Comparison of ENCODE assay signal across 8 cellular contexts in genomic region chr11:5891216-5891800, GRCh38. TPM values are rescaled to one million over a fixed set of nuclear protein-coding genes. Genes with fewer than 3 reads are reported as not detected.
DNase-seq lines count a peak whose midpoint lies in the region; ATAC-seq and TF ChIP-seq lines count a peak whose summit lies in the region.

No MANE protein-coding gene starts in this region.

- H3K27ac Mint-ChIP-seq in natural killer cell, result no peak overlapping the region
- no peak overlapping the region for H3K27ac Mint-ChIP-seq in natural killer cell treated with Interleukin-12 subunit alpha and Interleukin-12 subunit beta and Interleukin-15 and Interleukin-18, amount 100 ng/mL, for 72 hours
- H3K27ac Mint-ChIP-seq in stimulated activated effector memory CD8-positive, alpha-beta T cell treated with anti-CD3 and anti-CD28 coated beads, Interleukin-12 subunit alpha, Interleukin-12 subunit beta, amount 100 ng/mL, for 72 hours, result no peak overlapping the region

- no peak overlapping the region for H3K9ac ChIP-seq in OCI-LY1 (ENCODE audit: low read length)

- no peaks in the 10 kb centered on the region for H3K79me2 ChIP-seq in OCI-LY1 (ENCODE audit: insufficient read depth, low read length)

- WGBS in esophagus squamous epithelium, 2 donors, result 58% methylated on average over 4 of the region's 4 CpGs
- WGBS in stomach, 5 donors, result 53 to 67% (median 61%) methylated on average over 4 of the region's 4 CpGs

- DNase-seq in natural killer cell (no peak), esophagus squamous epithelium (lab: John Stamatoyannopoulos, UW) (no peak), upper lobe of right lung (no peak), stomach (no peak)
- no peak for DNase-seq in natural killer cell treated with Interleukin-12 subunit alpha and Interleukin-12 subunit beta and Interleukin-15 and Interleukin-18, amount 100 ng/mL, for 72 hours (ENCODE audit: low spot score)
- no peak for DNase-seq in stimulated activated effector memory CD8-positive, alpha-beta T cell treated with anti-CD3 and anti-CD28 coated beads, Interleukin-12 subunit alpha, Interleukin-12 subunit beta, amount 100 ng/mL, for 72 hours (ENCODE audit: low spot score in 2 of 2)

- TF ChIP-seq POLR2A in esophagus squamous epithelium (IDR thresholded peaks at IDR 0.05) (no peak), stomach (IDR thresholded peaks at IDR 0.05) (no peak)

- H3K27me3 ChIP-seq in OCI-LY1 (ENCODE audit: insufficient read depth, low read length), result no peaks in the 10 kb centered on the region
- no peaks in the 10 kb centered on the region for H3K27me3 ChIP-seq in esophagus squamous epithelium
- no peaks in the 10 kb centered on the region for H3K27me3 ChIP-seq in upper lobe of right lung
- H3K27me3 ChIP-seq in stomach, result no peaks in the 10 kb centered on the region

- no peaks in the 10 kb centered on the region for H3K36me3 Mint-ChIP-seq in natural killer cell
- H3K36me3 Mint-ChIP-seq in natural killer cell treated with Interleukin-12 subunit alpha and Interleukin-12 subunit beta and Interleukin-15 and Interleukin-18, amount 100 ng/mL, for 72 hours, result no peaks in the 10 kb centered on the region
- no peaks in the 10 kb centered on the region for H3K36me3 Mint-ChIP-seq in stimulated activated effector memory CD8-positive, alpha-beta T cell treated with anti-CD3 and anti-CD28 coated beads, Interleukin-12 subunit alpha, Interleukin-12 subunit beta, amount 100 ng/mL, for 72 hours

- no peak overlapping the region for H2AFZ ChIP-seq in OCI-LY1 (ENCODE audit: low read length)

- peak; percentile 31 for TF ChIP-seq CTCF in natural killer cell (IDR thresholded peaks at IDR 0.05)
- TF ChIP-seq CTCF in OCI-LY1 (IDR thresholded peaks at IDR 0.05; ENCODE audit: low read length), result peak; percentile 19; the same call in 1 of the 2 replicates
- peak in 4 of 6 experiments; percentile 12 to 35 (median 24) for TF ChIP-seq CTCF in esophagus squamous epithelium (IDR thresholded peaks at IDR 0.05)
- peak; percentile 46 for TF ChIP-seq CTCF in upper lobe of right lung (IDR thresholded peaks at IDR 0.05)
- peak in 2 of 7 experiments; percentile 10 to 37 for TF ChIP-seq CTCF in stomach (IDR thresholded peaks at IDR 0.05)

- ATAC-seq in natural killer cell, result no peak
- no peak for ATAC-seq in natural killer cell treated with Interleukin-12 subunit alpha and Interleukin-12 subunit beta and Interleukin-15 and Interleukin-18, amount 100 ng/mL, for 72 hours
- no peak for ATAC-seq in upper lobe of right lung
- no peak for ATAC-seq in stimulated activated effector memory CD8-positive, alpha-beta T cell treated with anti-CD3 and anti-CD28 coated beads, Interleukin-12 subunit alpha, Interleukin-12 subunit beta, amount 100 ng/mL, for 72 hours
- no peak for ATAC-seq in HG02938 (IDR thresholded peaks at IDR 0.05; ENCODE audit: unreplicated experiment)

- TF ChIP-seq EP300 in stomach (IDR thresholded peaks at IDR 0.05), result no peak

- intact Hi-C loops in natural killer cell (cut with micrococcal nuclease), result loop anchor here (10.0 kb wide), 1 partner anchor 767 kb away; no protein-coding TSS in a partner anchor
- intact Hi-C loops in esophagus squamous epithelium (cut with DNase I), result no loop called here
- intact Hi-C loops in upper lobe of right lung (cut with DNase I), result no loop called here
- intact Hi-C loops in stomach (cut with DNase I; ENCODE audit: low total_unique reads), result no loop called here

- H3F3A ChIP-seq in OCI-LY1 (ENCODE audit: insufficient read depth, low read length), result no peaks in the 10 kb centered on the region

- H3K36me3 ChIP-seq in OCI-LY1 (ENCODE audit: insufficient read depth, low read length) (no peaks in the 10 kb centered on the region), esophagus squamous epithelium (no peaks in the 10 kb centered on the region), upper lobe of right lung (no peaks in the 10 kb centered on the region), stomach (no peaks in the 10 kb centered on the region)

- H3K4me3 ChIP-seq in OCI-LY1 (ENCODE audit: low read depth, low read length, poor library complexity, severe bottlenecking) (no peak overlapping the region), esophagus squamous epithelium (no peak overlapping the region), upper lobe of right lung (no peak overlapping the region), stomach (no peak overlapping the region)

- H3K9me2 ChIP-seq in OCI-LY1 (ENCODE audit: low read depth, low read length), result no peaks in the 10 kb centered on the region

- no peaks in the 10 kb centered on the region for H3K4me1 Mint-ChIP-seq in natural killer cell
- no peaks in the 10 kb centered on the region for H3K4me1 Mint-ChIP-seq in natural killer cell treated with Interleukin-12 subunit alpha and Interleukin-12 subunit beta and Interleukin-15 and Interleukin-18, amount 100 ng/mL, for 72 hours (ENCODE audit: low read depth in 2 of 2)
- no peaks in the 10 kb centered on the region for H3K4me1 Mint-ChIP-seq in stimulated activated effector memory CD8-positive, alpha-beta T cell treated with anti-CD3 and anti-CD28 coated beads, Interleukin-12 subunit alpha, Interleukin-12 subunit beta, amount 100 ng/mL, for 72 hours

- no peak overlapping the region for H3K27ac ChIP-seq in OCI-LY1 (ENCODE audit: low read depth, low read length, poor library complexity, severe bottlenecking)
- H3K27ac ChIP-seq in esophagus squamous epithelium, result no peak overlapping the region
- no peak overlapping the region for H3K27ac ChIP-seq in upper lobe of right lung
- no peak overlapping the region for H3K27ac ChIP-seq in stomach

- peaks cover 6 to 18% of the 10 kb centered on the region in 2 donors for H3K27me3 Mint-ChIP-seq in natural killer cell (ENCODE audit: low read depth in 2 of 2)
- H3K27me3 Mint-ChIP-seq in natural killer cell treated with Interleukin-12 subunit alpha and Interleukin-12 subunit beta and Interleukin-15 and Interleukin-18, amount 100 ng/mL, for 72 hours, result peaks cover 13 to 32% of the 10 kb centered on the region in 2 donors

- no peaks in the 10 kb centered on the region for H3K4me1 ChIP-seq in OCI-LY1 (ENCODE audit: insufficient read depth, low read length, severe bottlenecking)
- H3K4me1 ChIP-seq in esophagus squamous epithelium, result no peaks in the 10 kb centered on the region
- no peaks in the 10 kb centered on the region for H3K4me1 ChIP-seq in upper lobe of right lung
- H3K4me1 ChIP-seq in stomach, result no peaks in the 10 kb centered on the region

- no peaks in the 10 kb centered on the region for H4K20me1 ChIP-seq in OCI-LY1 (ENCODE audit: insufficient read depth, low read length)

- H3K9me3 Mint-ChIP-seq in natural killer cell, result no peaks in the 10 kb centered on the region
- no peaks in the 10 kb centered on the region for H3K9me3 Mint-ChIP-seq in natural killer cell treated with Interleukin-12 subunit alpha and Interleukin-12 subunit beta and Interleukin-15 and Interleukin-18, amount 100 ng/mL, for 72 hours
- H3K9me3 Mint-ChIP-seq in stimulated activated effector memory CD8-positive, alpha-beta T cell treated with anti-CD3 and anti-CD28 coated beads, Interleukin-12 subunit alpha, Interleukin-12 subunit beta, amount 100 ng/mL, for 72 hours, result no peaks in the 10 kb centered on the region

- H3K4me2 ChIP-seq in OCI-LY1 (ENCODE audit: low read length), result no peak overlapping the region

- no peaks in the 10 kb centered on the region for H3K9me3 ChIP-seq in OCI-LY1 (ENCODE audit: low read length)
- H3K9me3 ChIP-seq in esophagus squamous epithelium, result no peaks in the 10 kb centered on the region
- H3K9me3 ChIP-seq in upper lobe of right lung, result no peaks in the 10 kb centered on the region
- no peaks in the 10 kb centered on the region for H3K9me3 ChIP-seq in stomach

- H3K4me3 Mint-ChIP-seq in natural killer cell, result no peak overlapping the region
- H3K4me3 Mint-ChIP-seq in natural killer cell treated with Interleukin-12 subunit alpha and Interleukin-12 subunit beta and Interleukin-15 and Interleukin-18, amount 100 ng/mL, for 72 hours, result no peak overlapping the region
- H3K4me3 Mint-ChIP-seq in stimulated activated effector memory CD8-positive, alpha-beta T cell treated with anti-CD3 and anti-CD28 coated beads, Interleukin-12 subunit alpha, Interleukin-12 subunit beta, amount 100 ng/mL, for 72 hours, result no peak overlapping the region

RNA-seq across cellular contexts. Expression of gene OR52E5, which starts 1.7 kb away (rescaled TPM):
- not detected for total RNA-seq in natural killer cell
- not detected for total RNA-seq in natural killer cell treated with Interleukin-12 subunit alpha and Interleukin-12 subunit beta and Interleukin-15 and Interleukin-18, amount 100 ng/mL, for 72 hours
- total RNA-seq in esophagus squamous epithelium, result not detected
- total RNA-seq in upper lobe of right lung, result not detected
- not detected for total RNA-seq in stomach
- polyA plus RNA-seq in stomach, result not detected

RNA-seq across cellular contexts. Expression of gene OR52E4, which starts 10.9 kb away (rescaled TPM):
- not detected for total RNA-seq in natural killer cell
- not detected for total RNA-seq in natural killer cell treated with Interleukin-12 subunit alpha and Interleukin-12 subunit beta and Interleukin-15 and Interleukin-18, amount 100 ng/mL, for 72 hours
- not detected for total RNA-seq in esophagus squamous epithelium
- not detected for total RNA-seq in upper lobe of right lung
- total RNA-seq in stomach, result not detected
- polyA plus RNA-seq in stomach, result not detected

RNA-seq across cellular contexts. Expression of gene OR52E8, which starts 33.8 kb away (rescaled TPM):
- total RNA-seq in natural killer cell (not detected), esophagus squamous epithelium (not detected), upper lobe of right lung (not detected), stomach (not detected)
- not detected for total RNA-seq in natural killer cell treated with Interleukin-12 subunit alpha and Interleukin-12 subunit beta and Interleukin-15 and Interleukin-18, amount 100 ng/mL, for 72 hours
- not detected for polyA plus RNA-seq in stomach

RNA-seq across cellular contexts. Expression of gene OR52E6, which starts 49.6 kb away (rescaled TPM):
- total RNA-seq in natural killer cell (not detected), esophagus squamous epithelium (not detected), upper lobe of right lung (not detected), stomach (not detected)
- total RNA-seq in natural killer cell treated with Interleukin-12 subunit alpha and Interleukin-12 subunit beta and Interleukin-15 and Interleukin-18, amount 100 ng/mL, for 72 hours, result not detected
- not detected for polyA plus RNA-seq in stomach

RNA-seq across cellular contexts. Expression of gene OR56A3, which starts 50.7 kb away (rescaled TPM):
- total RNA-seq in natural killer cell (not detected), esophagus squamous epithelium (not detected), upper lobe of right lung (not detected), stomach (not detected)
- not detected for total RNA-seq in natural killer cell treated with Interleukin-12 subunit alpha and Interleukin-12 subunit beta and Interleukin-15 and Interleukin-18, amount 100 ng/mL, for 72 hours
- polyA plus RNA-seq in stomach, result not detected
